Comparison of ENCODE assay signal across 11 cellular contexts in genomic region chr4:75598390-75598789, GRCh38. TPM values are rescaled to one million over a fixed set of nuclear protein-coding genes. Genes with fewer than 3 reads are reported as not detected.
DNase-seq lines count a peak whose midpoint lies in the region; ATAC-seq, FAIRE-seq and TF ChIP-seq lines count a peak whose summit lies in the region.
"Had no signal": no experiment of that assay in that cellular context is flagged by ENCODE, and none has a peak within 500 bp of the region (broad histone marks: within the 10 kb centered on the region; RNA-seq: fewer than 3 reads in every experiment).

No MANE protein-coding gene starts in this region.

- whole genome bisulfite sequencing in SK-N-SH (ENCODE audit: low lambda C conversion rate): 79% methylated on average over 3 of the region's 3 CpGs

- POLR2A ChIA-PET in AG04450 (lab: Yijun Ruan, JAX): no interaction called here
- POLR2A ChIA-PET in SK-N-SH (lab: Yijun Ruan, JAX): no interaction called here

- no peaks in the 10 kb centered on the region for H3K4me1 ChIP-seq in SK-N-SH (ENCODE audit: control insufficient read depth in 1 of 2, insufficient read depth in 2 of 2, low read depth in 1 of 2, low read length in 1 of 2)
- H3K4me1 ChIP-seq in kidney (ENCODE audit: control insufficient read depth in 1 of 2, insufficient read depth in 1 of 2, low read depth in 1 of 2, low read length in 2 of 2): no peaks in the 10 kb centered on the region

- intact Hi-C loops in kidney (cut with DNase I): no loop called here

- TF ChIP-seq CTCF in AG04450 (IDR thresholded peaks at IDR 0.05; ENCODE audit: low read depth, low read length): no peak
- TF ChIP-seq CTCF in SK-N-SH (IDR thresholded peaks at IDR 0.05): no peak
- no peak for TF ChIP-seq CTCF in fibroblast of the aortic adventitia (IDR thresholded peaks at IDR 0.05; ENCODE audit: insufficient read depth, low read length)
- TF ChIP-seq CTCF in kidney (IDR thresholded peaks at IDR 0.05; ENCODE audit: borderline replicate concordance, extremely low read depth, insufficient read depth): no peak

- no peaks in the 10 kb centered on the region for H3K27me3 ChIP-seq in AG04450 (ENCODE audit: control insufficient read depth, insufficient read depth, low read length)
- no peaks in the 10 kb centered on the region for H3K27me3 ChIP-seq in SK-N-SH (ENCODE audit: insufficient read depth)

- H3K4me2 ChIP-seq in SK-N-SH: no peak overlapping the region

- ATAC-seq in GM18520 (IDR thresholded peaks at IDR 0.05; ENCODE audit: unreplicated experiment): peak; percentile 40

- H3K79me2 ChIP-seq in SK-N-SH (ENCODE audit: insufficient read depth): no peaks in the 10 kb centered on the region

- H4K20me1 ChIP-seq in SK-N-SH (ENCODE audit: insufficient read depth): no peaks in the 10 kb centered on the region

- no peak overlapping the region for H2AFZ ChIP-seq in SK-N-SH (ENCODE audit: low read depth)

- no peak overlapping the region for H3K27ac ChIP-seq in AG04450 (ENCODE audit: low read depth, low read length)
- H3K27ac ChIP-seq in SK-N-SH (ENCODE audit: low read depth in 2 of 2, low read length in 1 of 2): no peak overlapping the region
- no peak overlapping the region for H3K27ac ChIP-seq in kidney (ENCODE audit: low read depth in 2 of 2, low read length in 2 of 2)

- no peak for FAIRE-seq in kidney (lab: Jason Lieb, UNC)

- TF ChIP-seq EP300 in SK-N-SH (IDR thresholded peaks at IDR 0.05; ENCODE audit: borderline replicate concordance in 1 of 2, low read depth in 1 of 2, low read length in 1 of 2): no peak

- DNase-seq in AG04450 (ENCODE audit: low read depth, low spot score) (peak; percentile 1), SK-N-SH (no peak), fibroblast of the aortic adventitia (ENCODE audit: low read depth) (peak; percentile 43), NCI-H2227 (lab: John Stamatoyannopoulos, UW; ENCODE audit: unreplicated experiment) (no peak), NCI-H1092 treated with DMSO at 0.1 percent for 48 hours (lab: John Stamatoyannopoulos, UW) (no peak), kidney (no peak)
- no peak for DNase-seq in stimulated activated CD4-positive, alpha-beta T cell treated with anti-CD3 and anti-CD28 coated beads, Interleukin-12 subunit alpha, Interleukin-12 subunit beta, amount 100 ng/mL, for 4 hours
- DNase-seq: activated effector memory CD4-positive, alpha-beta T cell treated with Interleukin-2 at 50 U/mL for 16 hours; NCI-H187 treated with DMSO at 0.1 percent for 48 hours had no signal

- no peak for TF ChIP-seq RAD21 in SK-N-SH (IDR thresholded peaks at IDR 0.05; ENCODE audit: low read length)

- CTCF ChIA-PET in AG04450 (lab: Charles Lee) (no interaction called here), SK-N-SH (lab: Yijun Ruan, JAX) (no interaction called here)

- H3F3A ChIP-seq in SK-N-SH (replicated peaks; ENCODE audit: insufficient read depth): no peaks in the 10 kb centered on the region

- H3K36me3 ChIP-seq in SK-N-SH (replicated peaks in 1 of 2; ENCODE audit: control insufficient read depth in 1 of 2, insufficient read depth in 2 of 2, low read length in 1 of 2) (no peaks in the 10 kb centered on the region), kidney (ENCODE audit: control insufficient read depth in 1 of 2, insufficient read depth in 2 of 2, low read length in 2 of 2) (peaks cover 2 to 12% of the 10 kb centered on the region in 2 donors)

- no peak overlapping the region for H3K9ac ChIP-seq in SK-N-SH
- H3K9ac ChIP-seq in kidney (ENCODE audit: low read length in 2 of 2): no peak overlapping the region

- H3K9me3 ChIP-seq in AG04450 (ENCODE audit: control insufficient read depth, insufficient read depth, low read length): no peaks in the 10 kb centered on the region
- no peaks in the 10 kb centered on the region for H3K9me3 ChIP-seq in SK-N-SH
- H3K9me3 ChIP-seq in kidney (ENCODE audit: control insufficient read depth in 1 of 2, low read length in 2 of 2): no peaks in the 10 kb centered on the region

- no peaks in the 10 kb centered on the region for H3K9me2 ChIP-seq in SK-N-SH

- no peak overlapping the region for H3K4me3 ChIP-seq in AG04450 (ENCODE audit: low read depth, low read length)
- H3K4me3 ChIP-seq in SK-N-SH (ENCODE audit: low read depth in 2 of 2, low read length in 1 of 2): no peak overlapping the region
- no peak overlapping the region for H3K4me3 ChIP-seq in fibroblast of the aortic adventitia (ENCODE audit: low read depth, low read length)
- H3K4me3 ChIP-seq in kidney (ENCODE audit: low read length in 2 of 2): no peak overlapping the region

TF ChIP-seq in SK-N-SH, 30 proteins besides CTCF, POLR2A, EP300 and RAD21:
- TF ChIP-seq TCF12 (IDR thresholded peaks at IDR 0.05) (no peak), MXI1 (IDR thresholded peaks at IDR 0.05; ENCODE audit: low read depth, low read length) (no peak), IRF3 (IDR thresholded peaks at IDR 0.05; ENCODE audit: low read depth, low read length) (no peak), FOSL2 (IDR thresholded peaks at IDR 0.05; ENCODE audit: borderline replicate concordance, low read depth) (0 out of 2 replicates have a peak, but pooled peaks have one; percentile 18), REST (IDR thresholded peaks at IDR 0.05; ENCODE audit: low read depth, low read length) (no peak), RXRA (IDR thresholded peaks at IDR 0.05; ENCODE audit: borderline replicate concordance, low read depth) (no peak)
- TF ChIP-seq, protein P1, sequence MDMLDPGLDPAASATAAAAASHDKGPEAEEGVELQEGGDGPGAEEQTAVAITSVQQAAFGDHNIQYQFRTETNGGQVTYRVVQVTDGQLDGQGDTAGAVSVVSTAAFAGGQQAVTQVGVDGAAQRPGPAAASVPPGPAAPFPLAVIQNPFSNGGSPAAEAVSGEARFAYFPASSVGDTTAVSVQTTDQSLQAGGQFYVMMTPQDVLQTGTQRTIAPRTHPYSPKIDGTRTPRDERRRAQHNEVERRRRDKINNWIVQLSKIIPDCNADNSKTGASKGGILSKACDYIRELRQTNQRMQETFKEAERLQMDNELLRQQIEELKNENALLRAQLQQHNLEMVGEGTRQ (IDR thresholded peaks at IDR 0.05; ENCODE audit: borderline replicate concordance, low read depth, low read length): no peak
TF ChIP-seq in SK-N-SH: peak in this region for 1.

RNA-seq across cellular contexts. Expression of gene CDKL2, which starts 31.9 kb away (rescaled TPM):
- polyA plus RNA-seq in AG04450 (2011; rRNA removed): 0.19 and 0.29 TPM in 2 replicates
- polyA minus RNA-seq in AG04450 (2011; rRNA and poly(A)+ RNA removed): 0.28 and 0.39 TPM in 2 replicates
- 0.41 and 0.58 TPM in 2 replicates for polyA plus RNA-seq in SK-N-SH (2012; rRNA removed)
- polyA plus RNA-seq in SK-N-SH (2012; cell fraction: cytosol; rRNA removed): 0.58 and 0.94 TPM in 2 replicates
- 1.5 and 2.3 TPM in 2 replicates for polyA plus RNA-seq in SK-N-SH (2012; cell fraction: nucleus; rRNA removed)
- 1.3 and 7.5 TPM in 2 replicates for total RNA-seq in fibroblast of the aortic adventitia (ENCODE audit: low replicate concordance)
- 15.9 TPM for total RNA-seq in kidney
- polyA plus RNA-seq in kidney (ENCODE audit: insufficient read depth, low read depth, low replicate concordance): 3.2 TPM

RNA-seq across cellular contexts. Expression of gene ODAPH, which starts 42.5 kb away (rescaled TPM):
- polyA plus RNA-seq in AG04450 (2011; rRNA removed) (not detected in 2 replicates), SK-N-SH (2012; rRNA removed) (0.03 and 0.19 TPM in 2 replicates), kidney (ENCODE audit: insufficient read depth, low read depth, low replicate concordance) (not detected)
- not detected in 2 replicates for polyA minus RNA-seq in AG04450 (2011; rRNA and poly(A)+ RNA removed)
- 0.30 and 0.33 TPM in 2 replicates for polyA plus RNA-seq in SK-N-SH (2012; cell fraction: cytosol; rRNA removed)
- polyA plus RNA-seq in SK-N-SH (2012; cell fraction: nucleus; rRNA removed): 0.13 TPM in 1 of 2 replicates, not detected in the other
- total RNA-seq in fibroblast of the aortic adventitia (ENCODE audit: low replicate concordance) (not detected in 2 replicates), kidney (not detected)
- total RNA-seq: temporal lobe had no signal

Comparison
In these comparisons a context has a peak if more than half of its experiments do, and no peak if none do; other contexts are left out.
1. DNase-seq: peak in AG04450 (single experiment) and fibroblast of the aortic adventitia (single experiment); none in SK-N-SH (single experiment), NCI-H2227 (single experiment), stimulated activated CD4-positive, alpha-beta T cell treated with anti-CD3 and anti-CD28 coated beads, Interleukin-12 subunit alpha, Interleukin-12 subunit beta, amount 100 ng/mL, for 4 hours (single experiment), NCI-H1092 treated with DMSO at 0.1 percent for 48 hours (single experiment) and kidney (single experiment).